Comparison of ENCODE assay signal across 8 cellular contexts in the genomic region with DNA sequence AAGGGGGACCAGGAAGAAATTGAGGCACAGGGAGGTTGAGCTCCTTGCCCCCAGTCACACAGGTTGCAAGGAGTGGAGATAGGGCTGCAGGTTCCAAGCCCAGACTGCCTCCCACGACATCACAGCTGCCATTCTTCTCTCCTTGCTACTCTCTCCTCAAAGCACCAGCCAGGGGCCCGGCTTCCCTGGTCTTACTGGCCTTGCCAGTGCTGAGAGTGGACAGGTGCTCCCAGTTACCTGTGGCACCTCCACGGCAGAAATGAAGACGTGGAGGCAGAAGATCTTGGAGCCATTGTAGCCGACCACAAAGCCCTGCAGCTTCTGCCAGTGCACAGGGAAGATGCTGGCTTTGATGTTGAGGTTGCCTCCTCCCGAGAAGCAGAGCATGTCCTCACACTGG.
"Had no signal": no experiment of that assay in that cellular context is flagged by ENCODE, and none has a peak within 500 bp of the region (broad histone marks: within the 10 kb centered on the region; RNA-seq: fewer than 3 reads in every experiment).

No MANE protein-coding gene starts in this region.

- H3K27ac ChIP-seq: GM23248 had no signal

- H3K4me2 ChIP-seq: GM23338 had no signal

- H3K9ac ChIP-seq: GM23248 had no signal

- H2AFZ ChIP-seq: GM23248, GM23338 had no signal

- DNase-seq: GM23248, GOT3, H7, H9, HCEC 1CT, HFFc6 had no signal

- H3K4me3 ChIP-seq: GM23248, GM23338, HAP-1 had no signal
